Comparison of ENCODE assay signal across 21 cellular contexts in genomic region chr2:62801110-62801509, GRCh38.
"Had no signal": no experiment of that assay in that cellular context is flagged by ENCODE, and none has a peak within 500 bp of the region (broad histone marks: within the 10 kb centered on the region; RNA-seq: fewer than 3 reads in every experiment).

No MANE protein-coding gene starts in this region.

- H3K27me3 Mint-ChIP-seq: natural killer cell treated with Interleukin-12 subunit alpha and Interleukin-12 subunit beta and Interleukin-15 and Interleukin-18, amount 100 ng/mL, for 72 hours; progenitor cell of endocrine pancreas had no signal

- H3K27ac ChIP-seq: colonic mucosa, esophagus muscularis mucosa, right atrium auricular region, skin epidermis, tibial artery had no signal

- H3K36me3 Mint-ChIP-seq: natural killer cell treated with Interleukin-12 subunit alpha and Interleukin-12 subunit beta and Interleukin-15 and Interleukin-18, amount 100 ng/mL, for 72 hours had no signal

- H3K36me3 ChIP-seq: colonic mucosa had no signal

- H3K9me3 ChIP-seq: body of pancreas, colonic mucosa, esophagus muscularis mucosa, right atrium auricular region, tibial artery had no signal

- DNase-seq: activated CD4-positive, alpha-beta T cell treated with anti-CD3 and anti-CD28 coated beads, Interleukin-2, amount 50 U/mL, for 4 hours; activated CD4-positive, CD25-positive, alpha-beta regulatory T cell; activated gamma-delta T cell; activated T-cell treated with anti-CD3 and anti-CD28 coated beads, Interleukin-2, amount 50 U/mL, for 4 hours; amygdala; caudate nucleus; colonic mucosa; kidney glomerular epithelial cell; mesenchymal stem cell; nucleus accumbens; stimulated activated CD4-positive, alpha-beta T cell treated with anti-CD3 and anti-CD28 coated beads, Interleukin-15, amount 100 ng/mL, for 24 hours; stimulated activated CD4-positive, alpha-beta T cell treated with anti-CD3 and anti-CD28 coated beads, Interleukin-4, amount 100 ng/mL, for 1 hour; stimulated activated naive CD4-positive, alpha-beta T cell; tibial artery had no signal

- H3K4me3 ChIP-seq: body of pancreas, colonic mucosa, esophagus muscularis mucosa, right atrium auricular region, skin epidermis, tibial artery had no signal

- H3K27ac Mint-ChIP-seq: natural killer cell treated with Interleukin-12 subunit alpha and Interleukin-12 subunit beta and Interleukin-15 and Interleukin-18, amount 100 ng/mL, for 72 hours had no signal

- FAIRE-seq: urothelium cell line had no signal

- H3K4me1 ChIP-seq: colonic mucosa, right atrium auricular region, tibial artery had no signal

- H3K9me3 Mint-ChIP-seq: activated T-cell treated with anti-CD3 and anti-CD28 coated beads, Interleukin-2, amount 50 U/mL, for 4 hours had no signal

- H3K27me3 ChIP-seq: body of pancreas, colonic mucosa, esophagus muscularis mucosa, right atrium auricular region, tibial artery had no signal
